Comparison of ENCODE assay signal across 18 cellular contexts in the genomic region with DNA sequence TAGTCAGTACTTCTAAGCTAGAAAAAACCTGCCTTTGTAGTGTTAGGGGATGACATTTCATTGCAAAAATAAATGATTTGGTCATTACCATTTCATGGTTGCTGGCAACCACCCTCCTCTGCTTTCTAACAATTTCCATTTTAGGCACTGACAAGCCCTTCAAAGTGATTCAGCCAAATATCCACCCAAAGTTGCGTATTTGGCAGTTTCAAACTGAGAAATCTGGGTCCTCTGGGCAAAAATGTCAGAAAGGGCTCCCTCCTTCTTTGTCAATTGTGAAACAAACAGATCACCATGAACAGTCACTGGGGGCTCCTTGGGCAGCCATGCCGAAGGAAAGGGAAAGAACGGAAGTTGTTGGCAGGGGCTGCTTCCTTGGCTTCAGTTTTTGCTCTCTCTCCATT. TPM values are rescaled to one million over a fixed set of nuclear protein-coding genes. Genes with fewer than 3 reads are reported as not detected.
A peak's percentile ranks its signal among the peaks of the same experiment; 100 is the strongest.
DNase-seq lines count a peak whose midpoint lies in the region; ATAC-seq lines count a peak whose summit lies in the region.
"Had no signal": no experiment of that assay in that cellular context is flagged by ENCODE, and none has a peak within 500 bp of the region (broad histone marks: within the 10 kb centered on the region; RNA-seq: fewer than 3 reads in every experiment).

No MANE protein-coding gene starts in this region.

- H3K27ac Mint-ChIP-seq in activated T-helper 17 cell treated with anti-CD3 and anti-CD28 coated beads, Interleukin-2, amount 50 U/mL, for 72 hours = peak overlapping the region; percentile 56

- peaks cover 6% of the 10 kb centered on the region for H3K27me3 Mint-ChIP-seq in activated T-helper 17 cell treated with anti-CD3 and anti-CD28 coated beads, Interleukin-2, amount 50 U/mL, for 72 hours

- no peaks in the 10 kb centered on the region for H3K9me3 Mint-ChIP-seq in activated T-helper 17 cell treated with anti-CD3 and anti-CD28 coated beads, Interleukin-2, amount 50 U/mL, for 72 hours

- no peaks in the 10 kb centered on the region for H3K36me3 Mint-ChIP-seq in activated T-helper 17 cell treated with anti-CD3 and anti-CD28 coated beads, Interleukin-2, amount 50 U/mL, for 72 hours (ENCODE audit: low read depth)

- ATAC-seq in activated T-helper 17 cell treated with anti-CD3 and anti-CD28 coated beads, Interleukin-2, amount 50 U/mL, for 72 hours (replicated peaks) = peak; percentile 60
- ATAC-seq in HG03139 (IDR thresholded peaks at IDR 0.05; ENCODE audit: unreplicated experiment) = no peak
- ATAC-seq: body of pancreas, left lung, right lobe of liver had no signal

- H3K4me1 Mint-ChIP-seq in activated T-helper 17 cell treated with anti-CD3 and anti-CD28 coated beads, Interleukin-2, amount 50 U/mL, for 72 hours = no peaks in the 10 kb centered on the region

- peak; percentile 7 for DNase-seq in stimulated activated CD4-positive, alpha-beta T cell treated with anti-CD3 and anti-CD28 coated beads, Interleukin-1b, Interleukin-23, amount 100 ng/mL, for 48 hours
- DNase-seq in stimulated activated CD4-positive, alpha-beta T cell treated with anti-CD3 and anti-CD28 coated beads, Interleukin-4, amount 100 ng/mL, for 4 hours = no peak
- DNase-seq in lung microvascular endothelial cell (ENCODE audit: low read depth in 2 of 2) (peak; percentile 7 to 25), NCI-H2227 (lab: John Stamatoyannopoulos, UW; ENCODE audit: unreplicated experiment) (no peak), pons (ENCODE audit: low spot score) (no peak)
- DNase-seq: activated naive CD4-positive, alpha-beta T cell; body of pancreas; colonic mucosa; KG1; left lung; NCI-H1048; NCI-H526; right lobe of liver; SHP77; T-helper 1 cell had no signal

- H3K4me3 Mint-ChIP-seq in activated T-helper 17 cell treated with anti-CD3 and anti-CD28 coated beads, Interleukin-2, amount 50 U/mL, for 72 hours = peak overlapping the region; percentile 17

RNA-seq across cellular contexts. Expression of a gene that starts 33.0 kb away (rescaled TPM):
- total RNA-seq in activated T-helper 17 cell treated with anti-CD3 and anti-CD28 coated beads, Interleukin-2, amount 50 U/mL, for 72 hours = 1 to 10 TPM in 1 of 2 donors, not detected in 1; 1.1 TPM
- under 0.01 TPM in 1 of 2 replicates, not detected in the other for total RNA-seq in lung microvascular endothelial cell
- total RNA-seq: body of pancreas, colonic mucosa, glomerular endothelial cell, left lung, right lobe of liver had no signal

Comparison
In these comparisons a context has a peak if more than half of its experiments do, and no peak if none do; other contexts are left out.
1. DNase-seq: peak in stimulated activated CD4-positive, alpha-beta T cell treated with anti-CD3 and anti-CD28 coated beads, Interleukin-1b, Interleukin-23, amount 100 ng/mL, for 48 hours (single experiment) and lung microvascular endothelial cell (2 of 2); none in stimulated activated CD4-positive, alpha-beta T cell treated with anti-CD3 and anti-CD28 coated beads, Interleukin-4, amount 100 ng/mL, for 4 hours (0 of 2), NCI-H2227 (single experiment) and pons (single experiment).